Comparison of ENCODE assay signal across 8 cellular contexts in genomic region chr17:14427914-14428639, GRCh38.
DNase-seq lines count a peak whose midpoint lies in the region; ATAC-seq, FAIRE-seq and TF ChIP-seq lines count a peak whose summit lies in the region.

No MANE protein-coding gene starts in this region.

- no peak for FAIRE-seq in GM12892 (lab: Jason Lieb, UNC)

- ATAC-seq in GM19324 (IDR thresholded peaks at IDR 0.05; ENCODE audit: low FRiP score, unreplicated experiment) = peak; percentile 81
- ATAC-seq in HG03571 (IDR thresholded peaks at IDR 0.05; ENCODE audit: unreplicated experiment) = peak; percentile 53

- in situ Hi-C loops in GM13977 (cut with MboI; ENCODE audit: low pct_unique_long_range_greater_than_20kb, low sequenced_read_pairs, unreplicated experiment) = no loop called here

- TF ChIP-seq CTCF in GM13977 (IDR thresholded peaks at IDR 0.05; ENCODE audit: extremely low read depth, insufficient read depth, missing control alignments) = no peak

- peak; percentile 36 for DNase-seq in activated effector memory CD4-positive, alpha-beta T cell treated with Interleukin-2 at 50 U/mL for 16 hours
- peak; percentile 8 for DNase-seq in stimulated activated CD8-positive, alpha-beta memory T cell treated with anti-CD3 and anti-CD28 coated beads, Interleukin-12 subunit alpha, Interleukin-12 subunit beta, amount 100 ng/mL, for 24 hours (ENCODE audit: extremely low read depth)
- DNase-seq in GM12892 (ENCODE audit: insufficient read length) (no peak), HUDEP-2 (lab: John Stamatoyannopoulos, UW; ENCODE audit: unreplicated experiment in 76 of 76) (no peak), D341Med (ENCODE audit: low spot score) (no peak), GM13977 (ENCODE audit: low spot score) (no peak)

- TF ChIP-seq POLR2A in GM12892 (IDR thresholded peaks at IDR 0.05; ENCODE audit: low read depth, low read length) = no peak

Comparison
In these comparisons a context has a peak if more than half of its experiments do, and no peak if none do; other contexts are left out.
1. DNase-seq: peak in activated effector memory CD4-positive, alpha-beta T cell treated with Interleukin-2 at 50 U/mL for 16 hours (single experiment) and stimulated activated CD8-positive, alpha-beta memory T cell treated with anti-CD3 and anti-CD28 coated beads, Interleukin-12 subunit alpha, Interleukin-12 subunit beta, amount 100 ng/mL, for 24 hours (single experiment); none in GM12892 (single experiment), HUDEP-2 (0 of 76), D341Med (single experiment) and GM13977 (single experiment).